In genomic region chr6:11202513-11203305, GRCh38 we compare ENCODE assay signal across 10 cellular contexts. TPM values are rescaled to one million over a fixed set of nuclear protein-coding genes. Genes with fewer than 3 reads are reported as not detected.
A peak's percentile ranks its signal among the peaks of the same experiment; 100 is the strongest.
DNase-seq lines count a peak whose midpoint lies in the region; ATAC-seq, FAIRE-seq and TF ChIP-seq lines count a peak whose summit lies in the region.
"Had no signal": no experiment of that assay in that cellular context is flagged by ENCODE, and none has a peak within 500 bp of the region (broad histone marks: within the 10 kb centered on the region; RNA-seq: fewer than 3 reads in every experiment).

No MANE protein-coding gene starts in this region.

- FAIRE-seq in D721Med (lab: Jason Lieb, UNC) = no peak
- FAIRE-seq: H54 had no signal

- H3K9me3 ChIP-seq in mucosa of stomach (ENCODE audit: control insufficient read depth, low read length) = no peaks in the 10 kb centered on the region

- peaks cover 3% of the 10 kb centered on the region for H3K36me3 ChIP-seq in mucosa of stomach (ENCODE audit: control insufficient read depth, insufficient read depth, low read length)

- DNase-seq in stimulated activated naive CD8-positive, alpha-beta T cell treated with anti-CD3 and anti-CD28 coated beads, Interleukin-15, Interleukin-2, amounts not matched to agents 100 U/mL and 50 U/mL, for 24 hours = no peak
- no peak for DNase-seq in chondrocyte (ENCODE audit: low spot score)
- no peak for DNase-seq in GM13977 (ENCODE audit: low spot score)
- no peak for DNase-seq in D721Med (ENCODE audit: insufficient read length, low spot score)
- DNase-seq: NCI-H1436 treated with DMSO at 0.1 percent for 48 hours had no signal

- H3K9me3 Mint-ChIP-seq in stimulated activated naive CD8-positive, alpha-beta T cell treated with anti-CD3 and anti-CD28 coated beads, Interleukin-15, Interleukin-2, amounts not matched to agents 100 ng/mL and 50 ng/mL, for 24 hours = no peaks in the 10 kb centered on the region
- H3K9me3 Mint-ChIP-seq in chondrocyte (ENCODE audit: low read depth) = no peaks in the 10 kb centered on the region

- in situ Hi-C loops in GM13977 (cut with MboI; ENCODE audit: low pct_unique_long_range_greater_than_20kb, low sequenced_read_pairs, unreplicated experiment) = no loop called here

- H3K4me1 ChIP-seq in mucosa of stomach (ENCODE audit: control insufficient read depth, insufficient read depth, low read length) = peaks cover 43% of the 10 kb centered on the region

- ATAC-seq in stimulated activated naive CD8-positive, alpha-beta T cell treated with anti-CD3 and anti-CD28 coated beads, Interleukin-15, Interleukin-2, amounts not matched to agents 100 U/mL and 50 U/mL, for 24 hours = no peak
- ATAC-seq in HG02642 (IDR thresholded peaks at IDR 0.05; ENCODE audit: poor library complexity, unreplicated experiment) (no peak), GM18861 (IDR thresholded peaks at IDR 0.05; ENCODE audit: unreplicated experiment) (no peak)

- no peaks in the 10 kb centered on the region for H3K27me3 Mint-ChIP-seq in stimulated activated naive CD8-positive, alpha-beta T cell treated with anti-CD3 and anti-CD28 coated beads, Interleukin-15, Interleukin-2, amounts not matched to agents 100 ng/mL and 50 ng/mL, for 24 hours
- H3K27me3 Mint-ChIP-seq in chondrocyte (ENCODE audit: low read depth) = no peaks in the 10 kb centered on the region

- H3K4me3 Mint-ChIP-seq in stimulated activated naive CD8-positive, alpha-beta T cell treated with anti-CD3 and anti-CD28 coated beads, Interleukin-15, Interleukin-2, amounts not matched to agents 100 ng/mL and 50 ng/mL, for 24 hours = peak overlapping the region; percentile 14
- H3K4me3 Mint-ChIP-seq in chondrocyte (ENCODE audit: unreplicated experiment) = no peak overlapping the region

- H3K4me3 ChIP-seq in mucosa of stomach (ENCODE audit: low read length) = no peak overlapping the region

- peaks cover 66% of the 10 kb centered on the region for H3K36me3 Mint-ChIP-seq in stimulated activated naive CD8-positive, alpha-beta T cell treated with anti-CD3 and anti-CD28 coated beads, Interleukin-15, Interleukin-2, amounts not matched to agents 100 ng/mL and 50 ng/mL, for 24 hours (ENCODE audit: low read depth)
- H3K36me3 Mint-ChIP-seq in chondrocyte (ENCODE audit: low read depth) = peaks cover 29% of the 10 kb centered on the region

- no peaks in the 10 kb centered on the region for H3K27me3 ChIP-seq in mucosa of stomach (ENCODE audit: control insufficient read depth, insufficient read depth, low read length)

- H3K4me1 Mint-ChIP-seq in stimulated activated naive CD8-positive, alpha-beta T cell treated with anti-CD3 and anti-CD28 coated beads, Interleukin-15, Interleukin-2, amounts not matched to agents 100 ng/mL and 50 ng/mL, for 24 hours (ENCODE audit: low read depth) = peaks cover 61% of the 10 kb centered on the region
- H3K4me1 Mint-ChIP-seq in chondrocyte (ENCODE audit: low read depth) = peaks cover 89% of the 10 kb centered on the region

- H3K27ac Mint-ChIP-seq in stimulated activated naive CD8-positive, alpha-beta T cell treated with anti-CD3 and anti-CD28 coated beads, Interleukin-15, Interleukin-2, amounts not matched to agents 100 ng/mL and 50 ng/mL, for 24 hours = peak overlapping the region; percentile 50
- H3K27ac Mint-ChIP-seq in chondrocyte (ENCODE audit: unreplicated experiment) = peak overlapping the region; percentile 83

- TF ChIP-seq CTCF in chondrocyte (IDR thresholded peaks at IDR 0.05) = peak; percentile 13
- no peak for TF ChIP-seq CTCF in GM13977 (IDR thresholded peaks at IDR 0.05; ENCODE audit: extremely low read depth, insufficient read depth, missing control alignments)
- TF ChIP-seq CTCF in D721Med (IDR thresholded peaks at IDR 0.05; ENCODE audit: insufficient read depth, missing control alignments) = no peak

- H3K9ac ChIP-seq in mucosa of stomach (ENCODE audit: low read length) = peak overlapping the region; percentile 11

RNA-seq across cellular contexts. Expression of gene NEDD9, which starts 29.8 kb away (rescaled TPM):
- 23.2 to 42.0 TPM (median 25.2 TPM) in 3 replicates for total RNA-seq in chondrocyte
